1 cellular context compared by ENCODE assay signal in the genomic region with DNA sequence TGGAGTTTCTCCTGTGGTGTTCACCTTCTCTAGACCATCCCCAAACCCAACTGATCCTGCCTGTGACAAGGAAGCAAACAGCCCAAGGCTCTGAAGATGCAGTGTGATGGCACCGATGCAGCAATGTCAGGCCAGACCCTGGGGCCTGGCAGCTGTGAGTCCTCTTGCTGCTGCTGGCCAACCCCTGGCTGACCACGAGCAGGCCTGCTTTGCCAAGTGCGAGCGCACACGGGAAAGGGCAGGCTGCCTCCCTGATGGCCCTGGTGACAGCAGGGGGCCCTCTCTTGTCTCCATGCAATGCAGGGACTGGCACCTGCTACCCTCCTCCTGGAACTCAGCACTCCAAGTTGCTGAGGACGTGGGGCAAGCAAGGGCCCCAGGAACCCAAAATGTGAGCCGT.
TF ChIP-seq lines count a peak whose summit lies in the region.

No MANE protein-coding gene starts in this region.

TF ChIP-seq in HepG2, 621 proteins besides CTCF, POLR2A, EP300 and RAD21 (continued from another document):
- TF ChIP-seq MYNN (CRISPR knock-in tag; IDR thresholded peaks at IDR 0.05; ENCODE audit: low read depth) (no peak), TGIF2 (CRISPR knock-in tag; IDR thresholded peaks at IDR 0.05) (no peak), KDM1A (CRISPR knock-in tag; IDR thresholded peaks at IDR 0.05) (no peak)
